In the genomic region with DNA sequence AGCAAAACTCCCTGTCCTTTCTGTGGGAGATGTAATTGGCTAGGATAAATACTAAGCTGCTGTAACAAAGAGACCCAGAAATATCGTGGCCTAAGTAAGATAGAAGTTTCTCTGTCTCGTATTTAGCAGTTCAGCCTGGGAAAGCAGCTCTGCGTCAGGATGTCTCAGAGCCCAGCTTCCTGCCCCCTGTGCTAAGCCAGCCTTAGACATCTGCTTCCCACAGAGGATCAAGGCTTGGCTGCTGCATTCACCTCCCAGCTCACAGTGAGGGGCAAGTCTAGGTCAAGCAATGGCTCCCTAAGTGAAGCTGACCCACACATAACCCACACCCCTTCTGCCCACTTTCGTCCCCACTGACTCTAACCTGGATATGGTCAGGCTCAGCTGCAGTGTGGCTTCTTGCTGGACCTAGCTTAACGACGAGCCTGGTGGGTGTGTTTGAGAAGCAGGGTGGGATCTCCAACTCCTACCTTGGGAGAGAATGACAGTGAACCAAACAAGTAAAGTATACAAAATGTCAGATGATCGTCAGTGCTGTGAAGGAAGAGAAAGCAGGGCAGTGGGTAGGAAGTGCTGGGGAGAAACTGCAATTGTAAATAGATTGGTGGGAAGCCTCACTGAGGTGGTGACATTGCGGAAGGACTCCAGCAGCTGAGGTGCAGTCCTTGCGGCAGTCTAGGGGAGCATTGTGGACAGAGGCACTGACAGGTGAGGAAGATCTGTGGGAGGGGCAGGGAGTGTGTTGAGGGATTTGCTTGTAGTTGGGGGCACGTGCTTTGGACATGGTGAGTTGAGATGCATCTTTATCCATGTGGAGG, we compare ENCODE assay signal across 20 cellular contexts.
DNase-seq lines count a peak whose midpoint lies in the region; ATAC-seq and TF ChIP-seq lines count a peak whose summit lies in the region.
"Had no signal": no experiment of that assay in that cellular context is flagged by ENCODE, and none has a peak within 500 bp of the region (broad histone marks: within the 10 kb centered on the region; RNA-seq: fewer than 3 reads in every experiment).

No MANE protein-coding gene starts in this region.

- no peaks in the 10 kb centered on the region for H3K79me1 ChIP-seq in H9 (ENCODE audit: insufficient read depth, low read depth, low read length, poor library complexity, severe bottlenecking)

- H3K14ac ChIP-seq in H9 (ENCODE audit: insufficient read depth, low read length) = peak overlapping the region; percentile 3; the same call in 1 of the 2 replicates

- no peak overlapping the region for H4K8ac ChIP-seq in H9 (replicated peaks; ENCODE audit: insufficient read length, low read depth, low read length)

- WGBS in H9 (ENCODE audit: extremely low coverage, insufficient read length, low lambda C conversion rate) = no CpG with 5 or more reads among the region's 10 CpGs

- no peaks in the 10 kb centered on the region for H4K20me1 ChIP-seq in H9 (ENCODE audit: control insufficient read depth, insufficient read depth, insufficient read length)

- H2BK20ac ChIP-seq in H9 (ENCODE audit: low read depth, low read length, poor library complexity, severe bottlenecking) = no peak overlapping the region

- no peak overlapping the region for H2BK15ac ChIP-seq in H9 (ENCODE audit: low read depth, low read length)

- H3K4ac ChIP-seq in H9 (ENCODE audit: low read depth, low read length) = no peak overlapping the region

- H3K9me3 Mint-ChIP-seq in H9 (no peaks in the 10 kb centered on the region; a peak in 1 of 5 replicates), brain (peaks cover 0 to 8% (median 6%) of the 10 kb centered on the region in 5 experiments), immature natural killer cell (no peaks in the 10 kb centered on the region)
- no peaks in the 10 kb centered on the region for H3K9me3 Mint-ChIP-seq in stimulated activated memory B cell treated with anti-CD40 and anti-IgM and Interleukin-4, amounts not matched to agents 10 μg/mL and 1 μg/mL and 100 μg/mL, for 72 hours
- H3K9me3 Mint-ChIP-seq: central memory CD8-positive, alpha-beta T cell; T-cell had no signal

- peaks cover 8% of the 10 kb centered on the region; the same call in 1 of the 2 replicates for H3K4me1 ChIP-seq in H9 (ENCODE audit: insufficient read depth, low read length)

- no peak overlapping the region for H3K56ac ChIP-seq in H9 (ENCODE audit: insufficient read length, low read depth, low read length)

- H3K23me2 ChIP-seq in H9 (ENCODE audit: insufficient read length, low read depth, low read length, poor library complexity, severe bottlenecking) = no peaks in the 10 kb centered on the region

- H3K9me3 ChIP-seq in H9 (ENCODE audit: control insufficient read depth, low read depth, low read length) = no peaks in the 10 kb centered on the region
- H3K9me3 ChIP-seq: HAP-1 had no signal

- H3K4me3 Mint-ChIP-seq in H9 (no peak overlapping the region), brain (no peak overlapping the region), immature natural killer cell (peak overlapping the region; percentile 50 to 79 (median 61))
- H3K4me3 Mint-ChIP-seq in stimulated activated memory B cell treated with anti-CD40 and anti-IgM and Interleukin-4, amounts not matched to agents 10 μg/mL and 1 μg/mL and 100 μg/mL, for 72 hours = no peak overlapping the region
- H3K4me3 Mint-ChIP-seq: activated CD4-positive, alpha-beta T cell treated with anti-CD3 and anti-CD28 coated beads, Interleukin-2, amount 10 ng/mL, durations not matched to agents 7 days and 5 days; B cell; central memory CD8-positive, alpha-beta T cell had no signal

- H3K27me3 ChIP-seq in H9 (ENCODE audit: insufficient read depth, low read length) = no peaks in the 10 kb centered on the region
- H3K27me3 ChIP-seq: hepatocyte had no signal

- H3K36me3 Mint-ChIP-seq in H9 (ENCODE audit: insufficient read depth in 1 of 3, low read depth in 3 of 3) (no peaks in the 10 kb centered on the region), brain (peaks cover 19% of the 10 kb centered on the region), immature natural killer cell (no peaks in the 10 kb centered on the region)
- no peaks in the 10 kb centered on the region for H3K36me3 Mint-ChIP-seq in stimulated activated memory B cell treated with anti-CD40 and anti-IgM and Interleukin-4, amounts not matched to agents 10 μg/mL and 1 μg/mL and 100 μg/mL, for 72 hours
- H3K36me3 Mint-ChIP-seq: T-cell had no signal

- H2BK12ac ChIP-seq in H9 (ENCODE audit: insufficient read length, low read depth, low read length) = no peak overlapping the region

- H3K9ac ChIP-seq in H9 (ENCODE audit: extremely low read depth, insufficient read length, low read length) = no peak overlapping the region

- H3K27ac Mint-ChIP-seq in H9 (no peak overlapping the region), brain (peak overlapping the region in 3 of 5 experiments; percentile 2 to 30 (median 15)), immature natural killer cell (peak overlapping the region in 1 of 6 donors; percentile 2)
- H3K27ac Mint-ChIP-seq in stimulated activated memory B cell treated with anti-CD40 and anti-IgM and Interleukin-4, amounts not matched to agents 10 μg/mL and 1 μg/mL and 100 μg/mL, for 72 hours = no peak overlapping the region
- H3K27ac Mint-ChIP-seq: activated CD4-positive, alpha-beta T cell treated with anti-CD3 and anti-CD28 coated beads, Interleukin-2, amount 10 ng/mL, durations not matched to agents 7 days and 5 days; B cell; T-cell had no signal

- H3K27ac ChIP-seq in H9 (ENCODE audit: insufficient read length, low read depth, low read length) = no peak overlapping the region
- H3K27ac ChIP-seq: hepatocyte had no signal

- no peaks in the 10 kb centered on the region for H3K79me2 ChIP-seq in H9 (ENCODE audit: insufficient read depth, low read length)

- H3K27me3 Mint-ChIP-seq in H9 (ENCODE audit: low read depth) = no peaks in the 10 kb centered on the region
- H3K27me3 Mint-ChIP-seq in brain = no peaks in the 10 kb centered on the region
- H3K27me3 Mint-ChIP-seq in immature natural killer cell (ENCODE audit: low read depth in 3 of 3) = peaks cover 14 to 26% (median 20%) of the 10 kb centered on the region in 3 donors
- peaks cover 46% of the 10 kb centered on the region for H3K27me3 Mint-ChIP-seq in stimulated activated memory B cell treated with anti-CD40 and anti-IgM and Interleukin-4, amounts not matched to agents 10 μg/mL and 1 μg/mL and 100 μg/mL, for 72 hours

- H3K4me2 ChIP-seq in H9 (ENCODE audit: insufficient read depth, insufficient read length, low read length) = no peak overlapping the region
- H3K4me2 ChIP-seq: hepatocyte had no signal

- no peak overlapping the region for H3T11ph ChIP-seq in H9 (ENCODE audit: low read length)

- TF ChIP-seq CTCF in H9 (conservative IDR thresholded peaks at IDR 0.05) (no peak), brain (conservative IDR thresholded peaks at IDR 0.05) (no peak)

- H4K5ac ChIP-seq in H9 (ENCODE audit: insufficient read length, low read depth, low read length) = no peak overlapping the region

- no peak overlapping the region for H2BK5ac ChIP-seq in H9 (ENCODE audit: insufficient read length, low read length)

- H3K4me1 Mint-ChIP-seq in H9 = peaks cover 26 to 36% of the 10 kb centered on the region in 2 experiments
- H3K4me1 Mint-ChIP-seq in brain = peaks cover 50% of the 10 kb centered on the region
- H3K4me1 Mint-ChIP-seq in immature natural killer cell = peaks cover 31 to 40% of the 10 kb centered on the region in 2 donors
- peaks cover 9% of the 10 kb centered on the region for H3K4me1 Mint-ChIP-seq in stimulated activated memory B cell treated with anti-CD40 and anti-IgM and Interleukin-4, amounts not matched to agents 10 μg/mL and 1 μg/mL and 100 μg/mL, for 72 hours
- H3K4me1 Mint-ChIP-seq: central memory CD8-positive, alpha-beta T cell had no signal

- ATAC-seq in stimulated activated memory B cell treated with anti-CD40 and anti-IgM and Interleukin-4, amounts not matched to agents 10 μg/mL and 1 μg/mL and 100 μg/mL, for 72 hours = peak; percentile 31
- no peak for ATAC-seq in GM18858 (IDR thresholded peaks at IDR 0.05; ENCODE audit: unreplicated experiment)
- ATAC-seq in HG03521 (IDR thresholded peaks at IDR 0.05; ENCODE audit: unreplicated experiment) = no peak
- ATAC-seq: T-cell had no signal

- H3K18ac ChIP-seq in H9 (ENCODE audit: insufficient read length, low read depth, low read length) = no peak overlapping the region

- no peak overlapping the region for H3K23ac ChIP-seq in H9 (ENCODE audit: insufficient read length, low read depth, low read length)

- no peak for DNase-seq in H9
- peak; percentile 10 to 15 (median 10) for DNase-seq in immature natural killer cell
- DNase-seq in kidney glomerular epithelial cell (lab: John Stamatoyannopoulos, UW) = no peak
- DNase-seq: activated CD4-positive, alpha-beta T cell treated with anti-CD3 and anti-CD28 coated beads, Interleukin-2, amount 10 ng/mL, durations not matched to agents 7 days and 5 days; activated CD8-positive, alpha-beta memory T cell treated with anti-CD3 and anti-CD28 coated beads, Interleukin-2, amount 50 U/mL, for 48 hours; activated effector memory CD4-positive, alpha-beta T cell treated with anti-CD3 and anti-CD28 coated beads, Interleukin-2, amount 50 U/mL, for 16 hours; kidney; mesenchymal stem cell; NCI-H524 treated with DMSO at 0.1 percent for 48 hours; SHP77 treated with DMSO at 0.1 percent for 48 hours; stimulated activated CD4-positive, alpha-beta T cell treated with anti-CD3 and anti-CD28 coated beads, Interleukin-12 subunit alpha, Interleukin-12 subunit beta, amount 100 ng/mL, for 4 hours; T-cell had no signal

- no peak overlapping the region for H2AFZ ChIP-seq in H9 (ENCODE audit: low read length)
- H2AFZ ChIP-seq: hepatocyte had no signal

- H2AK5ac ChIP-seq in H9 (ENCODE audit: insufficient read length, low read length) = no peak overlapping the region

- H2BK120ac ChIP-seq in H9 (ENCODE audit: low read depth, low read length, poor library complexity, severe bottlenecking) = no peak overlapping the region

- no peak overlapping the region for H4K91ac ChIP-seq in H9 (ENCODE audit: insufficient read length, low read depth, low read length)

Comparison
In these comparisons a context has a peak if more than half of its experiments do, and no peak if none do; other contexts are left out.
1. DNase-seq: peak in immature natural killer cell (3 of 3); none in H9 (single experiment) and kidney glomerular epithelial cell (single experiment).
2. H3K27ac Mint-ChIP-seq: peak in brain (3 of 5); none in H9 (0 of 3) and stimulated activated memory B cell treated with anti-CD40 and anti-IgM and Interleukin-4, amounts not matched to agents 10 μg/mL and 1 μg/mL and 100 μg/mL, for 72 hours (single experiment).
3. H3K4me3 Mint-ChIP-seq: peak in immature natural killer cell (5 of 5); none in H9 (0 of 2), brain (0 of 5) and stimulated activated memory B cell treated with anti-CD40 and anti-IgM and Interleukin-4, amounts not matched to agents 10 μg/mL and 1 μg/mL and 100 μg/mL, for 72 hours (single experiment).